In genomic region chr19:49876422-49877019, GRCh38 we compare ENCODE assay signal across 1 cellular context.
TF ChIP-seq lines count a peak whose summit lies in the region.

No MANE protein-coding gene starts in this region.

TF ChIP-seq in HepG2, 621 proteins besides CTCF, POLR2A, EP300 and RAD21 (continued from another document and continues in another):
- no peak for TF ChIP-seq POGK (CRISPR knock-in tag; conservative IDR thresholded peaks at IDR 0.05)
- no peak for TF ChIP-seq NFKBIZ (CRISPR knock-in tag; IDR thresholded peaks at IDR 0.05)
- TF ChIP-seq ZNF331 (CRISPR knock-in tag; IDR thresholded peaks at IDR 0.05): peak; percentile 53; the same call in 1 of the 2 replicates
- TF ChIP-seq EHMT2 (IDR thresholded peaks at IDR 0.05; ENCODE audit: borderline replicate concordance, low read depth, low read length): peak; percentile 70; the same call in 1 of the 2 replicates
- peak; percentile 91 for TF ChIP-seq ZFP91 (CRISPR knock-in tag; IDR thresholded peaks at IDR 0.05; ENCODE audit: borderline replicate concordance)
- TF ChIP-seq XRCC5 (optimal IDR thresholded peaks at IDR 0.05; ENCODE audit: low read length): no peak
- no peak for TF ChIP-seq XBP1 (CRISPR knock-in tag; IDR thresholded peaks at IDR 0.05)
- no peak for TF ChIP-seq E2F5 (CRISPR knock-in tag; conservative IDR thresholded peaks at IDR 0.05)
- TF ChIP-seq CREB1 (IDR thresholded peaks at IDR 0.05): peak; percentile 96
- TF ChIP-seq CREB1 (CRISPR knock-in tag; IDR thresholded peaks at IDR 0.05): peak; percentile 98
- TF ChIP-seq ZNF598 (CRISPR knock-in tag; IDR thresholded peaks at IDR 0.05; ENCODE audit: borderline replicate concordance): 0 out of 2 replicates have a peak, but pooled peaks have one; percentile 53
- TF ChIP-seq POGZ (CRISPR knock-in tag; IDR thresholded peaks at IDR 0.05): peak; percentile 86
- no peak for TF ChIP-seq ZFP1 (CRISPR knock-in tag; IDR thresholded peaks at IDR 0.05)
- TF ChIP-seq ZNF124 (CRISPR knock-in tag; IDR thresholded peaks at IDR 0.05): no peak; the same call in 1 of the 2 replicates
- TF ChIP-seq ZHX1 (CRISPR knock-in tag; IDR thresholded peaks at IDR 0.05; ENCODE audit: low read depth): peak; percentile 99
- no peak for TF ChIP-seq BRF2 (CRISPR knock-in tag; IDR thresholded peaks at IDR 0.05)
- no peak for TF ChIP-seq TFDP1 (CRISPR knock-in tag; IDR thresholded peaks at IDR 0.05; ENCODE audit: borderline replicate concordance)
- TF ChIP-seq HNF4G (IDR thresholded peaks at IDR 0.05; ENCODE audit: borderline replicate concordance, low read depth, low read length): no peak
- no peak for TF ChIP-seq HNF4G (CRISPR knock-in tag; IDR thresholded peaks at IDR 0.05; ENCODE audit: borderline replicate concordance, low read depth)
- no peak for TF ChIP-seq SOX13 (IDR thresholded peaks at IDR 0.05)
- TF ChIP-seq SOX13 (CRISPR knock-in tag; conservative IDR thresholded peaks at IDR 0.05 in 1 of 2, IDR thresholded peaks at IDR 0.05 in 1 of 2): 0 out of 4 replicates have a peak, but pooled peaks of 1 of the 2 experiments have one; percentile 19
- TF ChIP-seq TP53 (CRISPR knock-in tag; conservative IDR thresholded peaks at IDR 0.05): peak; percentile 76; the same call in 1 of the 2 replicates
- TF ChIP-seq NCOA2 (CRISPR knock-in tag; IDR thresholded peaks at IDR 0.05): no peak
- TF ChIP-seq ATF5 (CRISPR knock-in tag; IDR thresholded peaks at IDR 0.05; ENCODE audit: low read depth): peak; percentile 80; the same call in 1 of the 2 replicates
- no peak; the same call in 1 of the 2 replicates for TF ChIP-seq ZNF543 (CRISPR knock-in tag; IDR thresholded peaks at IDR 0.05)
- no peak for TF ChIP-seq HMG20B (CRISPR knock-in tag; conservative IDR thresholded peaks at IDR 0.05)
- no peak for TF ChIP-seq JUNB (CRISPR knock-in tag; IDR thresholded peaks at IDR 0.05; ENCODE audit: borderline replicate concordance)
- no peak for TF ChIP-seq PCBP1 (IDR thresholded peaks at IDR 0.05; ENCODE audit: borderline replicate concordance, low read depth, low read length)
- 0 out of 2 replicates have a peak, but pooled peaks have one; percentile 9 for TF ChIP-seq ZNF800 (CRISPR knock-in tag; IDR thresholded peaks at IDR 0.05)
- no peak for TF ChIP-seq DPF2 (CRISPR knock-in tag; IDR thresholded peaks at IDR 0.05; ENCODE audit: borderline replicate concordance, low read depth)
- no peak for TF ChIP-seq ATAD3A (CRISPR knock-in tag; IDR thresholded peaks at IDR 0.05)
- TF ChIP-seq BCLAF1 (IDR thresholded peaks at IDR 0.05): no peak
- TF ChIP-seq FOXC1 (CRISPR knock-in tag; IDR thresholded peaks at IDR 0.05; ENCODE audit: borderline replicate concordance): peak; percentile 73; the same call in 1 of the 2 replicates
- TF ChIP-seq YY1 (IDR thresholded peaks at IDR 0.05; ENCODE audit: insufficient read depth, insufficient replicate concordance, low read depth, low read length): peak; percentile 97
- TF ChIP-seq ZNF362 (CRISPR knock-in tag; IDR thresholded peaks at IDR 0.05; ENCODE audit: borderline replicate concordance): no peak
- TF ChIP-seq NFKB2 (CRISPR knock-in tag; IDR thresholded peaks at IDR 0.05; ENCODE audit: borderline replicate concordance): peak; percentile 50; the same call in 1 of the 2 replicates
- TF ChIP-seq ZNF589 (CRISPR knock-in tag; conservative IDR thresholded peaks at IDR 0.05): 0 out of 2 replicates have a peak, but pooled peaks have one; percentile 73
- TF ChIP-seq FOSL1 (CRISPR knock-in tag; IDR thresholded peaks at IDR 0.05; ENCODE audit: borderline replicate concordance): no peak
- TF ChIP-seq ATF3 (CRISPR knock-in tag; IDR thresholded peaks at IDR 0.05): peak; percentile 64
- TF ChIP-seq ZNF510 (CRISPR knock-in tag; IDR thresholded peaks at IDR 0.05; ENCODE audit: low read depth): no peak
- TF ChIP-seq CENPX (CRISPR knock-in tag; IDR thresholded peaks at IDR 0.05): no peak
- no peak for TF ChIP-seq ZFYVE20 (CRISPR knock-in tag; IDR thresholded peaks at IDR 0.05; ENCODE audit: borderline replicate concordance, low read depth)
- TF ChIP-seq ATRX (CRISPR knock-in tag; IDR thresholded peaks at IDR 0.05; ENCODE audit: borderline replicate concordance): no peak
- TF ChIP-seq JUND (CRISPR knock-in tag; IDR thresholded peaks at IDR 0.05): peak; percentile 10; the same call in 1 of the 2 replicates
- TF ChIP-seq ZBTB26 (CRISPR knock-in tag; IDR thresholded peaks at IDR 0.05; ENCODE audit: borderline replicate concordance): 0 out of 2 replicates have a peak, but pooled peaks have one; percentile 33
- peak; percentile 63; the same call in 1 of the 2 replicates for TF ChIP-seq MIER3 (CRISPR knock-in tag; IDR thresholded peaks at IDR 0.05; ENCODE audit: borderline replicate concordance)
